Comparison of ENCODE assay signal across 8 cellular contexts in the genomic region with DNA sequence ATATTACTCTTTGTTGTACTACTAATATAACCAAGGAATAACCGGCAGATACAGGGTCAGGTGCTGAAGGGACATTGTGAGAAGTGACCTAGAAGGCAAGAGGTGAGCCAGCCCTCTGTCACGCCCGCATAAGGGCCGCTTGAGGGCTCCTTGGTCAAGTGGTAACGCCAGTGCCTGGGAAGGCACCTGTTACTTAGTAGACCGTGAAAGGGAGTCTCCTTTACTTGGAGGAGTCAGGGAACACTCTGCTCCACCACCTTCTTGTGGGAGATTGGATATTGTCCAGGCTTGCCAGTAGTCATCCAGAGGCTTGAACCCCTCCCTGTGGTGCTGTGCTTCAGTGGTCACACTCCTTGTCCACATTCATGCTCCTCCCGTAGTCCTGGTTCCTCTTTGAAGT. TPM values are rescaled to one million over a fixed set of nuclear protein-coding genes. Genes with fewer than 3 reads are reported as not detected.
A peak's percentile ranks its signal among the peaks of the same experiment; 100 is the strongest.
DNase-seq lines count a peak whose midpoint lies in the region; ATAC-seq and TF ChIP-seq lines count a peak whose summit lies in the region.
"Not testable (repeated sequence)": the region's sequence is repeated elsewhere in the genome, so short reads cannot be mapped to it uniquely, and the experiment has no call there.

No MANE protein-coding gene starts in this region.

- H3K27ac Mint-ChIP-seq in CD4-positive, alpha-beta memory T cell: peak overlapping the region; percentile 80 to 98 (median 95)
- peak overlapping the region; percentile 89 for H3K27ac Mint-ChIP-seq in T-helper 2 cell treated with Interferon-gamma antibody and Interleukin-4, amounts not matched to agents 5 μg/mL and 100 μg/mL, for 36 hours
- peak overlapping the region; percentile 90 for H3K27ac Mint-ChIP-seq in activated T-cell treated with anti-CD3 and anti-CD28 coated beads, Interleukin-2, amount 50 U/mL, for 24 hours
- H3K27ac Mint-ChIP-seq in activated naive CD8-positive, alpha-beta T cell: peak overlapping the region; percentile 92
- H3K27ac Mint-ChIP-seq in naive thymus-derived CD4-positive, alpha-beta T cell: peak overlapping the region; percentile 80 to 96 (median 94)

- WGBS in smooth muscle cell (ENCODE audit: low lambda C conversion rate): 82% methylated on average over 7 of the region's 7 CpGs

- H3K27ac ChIP-seq in CD4-positive, alpha-beta memory T cell (ENCODE audit: low read depth, low read length): peak overlapping the region; percentile 46
- H3K27ac ChIP-seq in KOPT-K1 (ENCODE audit: low read depth, low read length, poor library complexity, severe bottlenecking) (peak overlapping the region; percentile 94), smooth muscle cell (ENCODE audit: low read depth) (peak overlapping the region; percentile 42)
- H3K27ac ChIP-seq in effector memory CD4-positive, alpha-beta T cell (ENCODE audit: insufficient read depth, low read length, poor library complexity, severe bottlenecking): peak overlapping the region; percentile 46
- peak overlapping the region; percentile 64 for H3K27ac ChIP-seq in naive thymus-derived CD4-positive, alpha-beta T cell (ENCODE audit: low read depth, low read length)

- not testable (repeated sequence) for H3F3A ChIP-seq in smooth muscle cell (ENCODE audit: low read depth)

- H3K36me3 ChIP-seq in CD4-positive, alpha-beta memory T cell (ENCODE audit: insufficient read depth, low read length): peaks cover 33% of the 10 kb centered on the region
- H3K36me3 ChIP-seq in KOPT-K1 (ENCODE audit: insufficient read depth, low read length): peaks cover 88% of the 10 kb centered on the region
- H3K36me3 ChIP-seq in effector memory CD4-positive, alpha-beta T cell (ENCODE audit: control insufficient read depth, insufficient read depth, low read length): peaks cover 17% of the 10 kb centered on the region
- H3K36me3 ChIP-seq in naive thymus-derived CD4-positive, alpha-beta T cell (ENCODE audit: control insufficient read depth in 2 of 3, insufficient read depth in 3 of 3, low read length in 3 of 3): peaks cover 17 to 37% (median 26%) of the 10 kb centered on the region in 3 experiments
- H3K36me3 ChIP-seq in smooth muscle cell (ENCODE audit: low read depth): not testable (repeated sequence)

- CTCF ChIA-PET in CD4-positive, alpha-beta memory T cell (lab: Charles Lee; ENCODE audit: partially characterized antibody); naive thymus-derived CD4-positive, alpha-beta T cell (lab: Charles Lee): not testable (repeated sequence)

- intact Hi-C loops in CD4-positive, alpha-beta memory T cell (cut with micrococcal nuclease): loop anchor here (10.0 kb wide), 1 partner anchor 245 kb away; a partner anchor contains a TSS
- intact Hi-C loops in naive thymus-derived CD4-positive, alpha-beta T cell (cut with micrococcal nuclease): not testable (repeated sequence)

- not testable (repeated sequence) for H3K4me2 ChIP-seq in smooth muscle cell

- H3K4me1 ChIP-seq in CD4-positive, alpha-beta memory T cell (ENCODE audit: insufficient read depth, low read length): peaks cover 90% of the 10 kb centered on the region
- H3K4me1 ChIP-seq in effector memory CD4-positive, alpha-beta T cell (ENCODE audit: control insufficient read depth, insufficient read depth, low read length, poor library complexity, severe bottlenecking): peaks cover 51% of the 10 kb centered on the region
- peaks cover 51 to 70% of the 10 kb centered on the region in 2 donors for H3K4me1 ChIP-seq in naive thymus-derived CD4-positive, alpha-beta T cell (ENCODE audit: control insufficient read depth in 2 of 2, insufficient read depth in 2 of 2, low read length in 2 of 2)
- H3K4me1 ChIP-seq in smooth muscle cell (ENCODE audit: low read depth): peaks cover 13% of the 10 kb centered on the region

- H3K9me3 Mint-ChIP-seq in CD4-positive, alpha-beta memory T cell; T-helper 2 cell treated with Interferon-gamma antibody and Interleukin-4, amounts not matched to agents 5 μg/mL and 100 μg/mL, for 36 hours; activated T-cell treated with anti-CD3 and anti-CD28 coated beads, Interleukin-2, amount 50 U/mL, for 24 hours; activated naive CD8-positive, alpha-beta T cell (ENCODE audit: low read depth); naive thymus-derived CD4-positive, alpha-beta T cell: not testable (repeated sequence)

- H3K27me3 ChIP-seq in CD4-positive, alpha-beta memory T cell (ENCODE audit: insufficient read depth, low read length); effector memory CD4-positive, alpha-beta T cell (replicated peaks; ENCODE audit: control insufficient read depth, insufficient read depth, low read length, poor library complexity, severe bottlenecking); naive thymus-derived CD4-positive, alpha-beta T cell (ENCODE audit: control insufficient read depth in 2 of 2, insufficient read depth in 2 of 2, low read length in 2 of 2); smooth muscle cell (ENCODE audit: low read depth): not testable (repeated sequence)

- H2AFZ ChIP-seq in smooth muscle cell (ENCODE audit: low read depth): not testable (repeated sequence)

- not testable (repeated sequence) for ATAC-seq in naive thymus-derived CD4-positive, alpha-beta T cell

- DNase-seq in CD4-positive, alpha-beta memory T cell; T-helper 2 cell treated with Interferon-gamma antibody and Interleukin-4, amounts not matched to agents 5 μg/mL and 100 μg/mL, for 36 hours (ENCODE audit: low spot score); activated T-cell treated with anti-CD3 and anti-CD28 coated beads, Interleukin-2, amount 50 U/mL, for 24 hours; effector memory CD4-positive, alpha-beta T cell; naive thymus-derived CD4-positive, alpha-beta T cell; smooth muscle cell (lab: John Stamatoyannopoulos, UW; ENCODE audit: unreplicated experiment): not testable (repeated sequence)

- POLR2A ChIA-PET in CD4-positive, alpha-beta memory T cell (lab: Charles Lee; ENCODE audit: partially characterized antibody): not testable (repeated sequence)
- POLR2A ChIA-PET in naive thymus-derived CD4-positive, alpha-beta T cell (lab: Charles Lee): interaction anchor here (0.5 kb wide), 1 partner anchor 13 kb away, joined by 3 read pairs; no protein-coding TSS in a partner anchor

- H3K9me3 ChIP-seq in CD4-positive, alpha-beta memory T cell (ENCODE audit: control insufficient read depth in 1 of 2, low read length in 2 of 2); KOPT-K1 (ENCODE audit: insufficient read depth, low read length, poor library complexity, severe bottlenecking); effector memory CD4-positive, alpha-beta T cell (ENCODE audit: control insufficient read depth, low read length); naive thymus-derived CD4-positive, alpha-beta T cell (ENCODE audit: control insufficient read depth in 2 of 3, low read length in 3 of 3); smooth muscle cell (replicated peaks; ENCODE audit: low read depth): not testable (repeated sequence)

- not testable (repeated sequence) for TF ChIP-seq CTCF in smooth muscle cell (IDR thresholded peaks at IDR 0.05; ENCODE audit: borderline replicate concordance, insufficient read depth, poor library complexity, severe bottlenecking)

- peaks cover 46 to 71% of the 10 kb centered on the region in 2 donors for H3K36me3 Mint-ChIP-seq in CD4-positive, alpha-beta memory T cell
- peaks cover 76% of the 10 kb centered on the region for H3K36me3 Mint-ChIP-seq in T-helper 2 cell treated with Interferon-gamma antibody and Interleukin-4, amounts not matched to agents 5 μg/mL and 100 μg/mL, for 36 hours (ENCODE audit: low read depth)
- peaks cover 93% of the 10 kb centered on the region for H3K36me3 Mint-ChIP-seq in activated T-cell treated with anti-CD3 and anti-CD28 coated beads, Interleukin-2, amount 50 U/mL, for 24 hours (ENCODE audit: low read depth)
- H3K36me3 Mint-ChIP-seq in activated naive CD8-positive, alpha-beta T cell: peaks cover 20% of the 10 kb centered on the region
- peaks cover 10 to 59% (median 41%) of the 10 kb centered on the region in 5 donors for H3K36me3 Mint-ChIP-seq in naive thymus-derived CD4-positive, alpha-beta T cell

- H3K27me3 Mint-ChIP-seq in CD4-positive, alpha-beta memory T cell; T-helper 2 cell treated with Interferon-gamma antibody and Interleukin-4, amounts not matched to agents 5 μg/mL and 100 μg/mL, for 36 hours (ENCODE audit: low read depth); activated T-cell treated with anti-CD3 and anti-CD28 coated beads, Interleukin-2, amount 50 U/mL, for 24 hours; activated naive CD8-positive, alpha-beta T cell; naive thymus-derived CD4-positive, alpha-beta T cell: not testable (repeated sequence)

- H3K9ac ChIP-seq in smooth muscle cell (ENCODE audit: low read depth): not testable (repeated sequence)

- peaks cover 65 to 92% (median 76%) of the 10 kb centered on the region in 4 donors for H3K4me1 Mint-ChIP-seq in CD4-positive, alpha-beta memory T cell
- H3K4me1 Mint-ChIP-seq in T-helper 2 cell treated with Interferon-gamma antibody and Interleukin-4, amounts not matched to agents 5 μg/mL and 100 μg/mL, for 36 hours (ENCODE audit: low read depth): peaks cover 67% of the 10 kb centered on the region
- H3K4me1 Mint-ChIP-seq in activated T-cell treated with anti-CD3 and anti-CD28 coated beads, Interleukin-2, amount 50 U/mL, for 24 hours (ENCODE audit: low read depth): peaks cover 81% of the 10 kb centered on the region
- H3K4me1 Mint-ChIP-seq in activated naive CD8-positive, alpha-beta T cell (ENCODE audit: low read depth): peaks cover 82% of the 10 kb centered on the region
- peaks cover 61 to 92% (median 89%) of the 10 kb centered on the region in 7 donors for H3K4me1 Mint-ChIP-seq in naive thymus-derived CD4-positive, alpha-beta T cell

- H3K79me2 ChIP-seq in smooth muscle cell (ENCODE audit: low read depth): peaks cover 82% of the 10 kb centered on the region

- peaks cover 59% of the 10 kb centered on the region for H4K20me1 ChIP-seq in smooth muscle cell (ENCODE audit: low read depth)

- peak overlapping the region in 1 of 2 donors; percentile 14 for H3K4me3 ChIP-seq in CD4-positive, alpha-beta memory T cell (ENCODE audit: low read length in 2 of 2)
- not testable (repeated sequence) for H3K4me3 ChIP-seq in effector memory CD4-positive, alpha-beta T cell (ENCODE audit: insufficient read depth, low read depth, low read length, poor library complexity, severe bottlenecking); naive thymus-derived CD4-positive, alpha-beta T cell (ENCODE audit: low read length); smooth muscle cell

- H3K4me3 Mint-ChIP-seq in CD4-positive, alpha-beta memory T cell: peak overlapping the region; percentile 64 to 90 (median 78)
- H3K4me3 Mint-ChIP-seq in T-helper 2 cell treated with Interferon-gamma antibody and Interleukin-4, amounts not matched to agents 5 μg/mL and 100 μg/mL, for 36 hours: peak overlapping the region; percentile 68
- peak overlapping the region; percentile 58 for H3K4me3 Mint-ChIP-seq in activated T-cell treated with anti-CD3 and anti-CD28 coated beads, Interleukin-2, amount 50 U/mL, for 24 hours
- H3K4me3 Mint-ChIP-seq in activated naive CD8-positive, alpha-beta T cell: peak overlapping the region; percentile 72
- H3K4me3 Mint-ChIP-seq in naive thymus-derived CD4-positive, alpha-beta T cell: peak overlapping the region; percentile 42 to 78 (median 70)

RNA-seq across cellular contexts. Expression of a gene that starts 5.9 kb away (rescaled TPM):
- 100 to 1,000 TPM; 142 to 158 TPM for total RNA-seq in CD4-positive, alpha-beta memory T cell
- 10 to 100 TPM; 40.1 to 63.3 TPM for polyA plus RNA-seq in CD4-positive, alpha-beta memory T cell
- 100 to 1,000 TPM; 107 to 151 (median 130) TPM for total RNA-seq in naive thymus-derived CD4-positive, alpha-beta T cell
- 10 to 100 TPM; 50.6 to 91.4 TPM for polyA plus RNA-seq in naive thymus-derived CD4-positive, alpha-beta T cell
- total RNA-seq in smooth muscle cell: 21.0 and 33.5 TPM in 2 replicates
- polyA plus RNA-seq in smooth muscle cell: 16.8 and 18.6 TPM in 2 replicates

Comparison
In these comparisons a context has a peak if more than half of its experiments do, and no peak if none do; other contexts are left out.
1. H3K27ac ChIP-seq: peak in every context shown above with its lines; median percentile 94 in KOPT-K1; 64 in naive thymus-derived CD4-positive, alpha-beta T cell; 46 in CD4-positive, alpha-beta memory T cell; 46 in effector memory CD4-positive, alpha-beta T cell; 42 in smooth muscle cell.